10 cellular contexts compared by ENCODE assay signal in the genomic region with DNA sequence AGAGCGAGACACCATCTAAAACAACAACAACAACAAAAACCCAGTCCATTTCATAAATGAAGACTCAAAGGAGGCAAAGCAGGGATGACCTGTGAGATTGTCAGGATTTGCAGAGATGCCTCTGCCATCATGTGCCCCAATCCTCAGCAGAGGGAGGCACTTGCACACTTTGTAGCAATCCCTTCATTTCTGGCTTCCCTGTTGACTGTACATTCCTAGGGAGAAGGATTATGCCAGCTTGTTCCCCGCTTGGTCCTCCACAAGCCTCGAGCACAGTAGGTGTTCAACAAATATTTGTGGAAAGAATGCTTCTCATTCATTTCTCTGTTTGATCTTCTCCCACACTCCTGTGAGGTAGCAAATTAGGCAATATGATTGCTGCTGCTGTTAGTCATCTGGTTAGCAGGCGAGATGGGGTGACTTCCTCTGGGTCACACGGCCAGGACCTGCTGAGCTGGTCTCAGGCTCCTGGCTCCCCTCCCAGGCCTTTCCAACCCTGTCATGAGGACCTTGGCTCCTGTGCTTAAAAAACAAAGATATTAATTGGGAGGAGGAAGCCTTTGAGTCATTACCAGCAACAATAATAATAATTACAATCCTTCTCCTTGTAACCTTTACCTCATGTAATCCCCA. TPM values are rescaled to one million over a fixed set of nuclear protein-coding genes. Genes with fewer than 3 reads are reported as not detected.
DNase-seq lines count a peak whose midpoint lies in the region; ATAC-seq and TF ChIP-seq lines count a peak whose summit lies in the region.
"Had no signal": no experiment of that assay in that cellular context is flagged by ENCODE, and none has a peak within 500 bp of the region (broad histone marks: within the 10 kb centered on the region; RNA-seq: fewer than 3 reads in every experiment).

No MANE protein-coding gene starts in this region.

- BruUV-seq in Panc1 (replicated peaks; lab: Mats Ljungman, UMichigan) = no TSS peak

- in situ Hi-C loops in Panc1 (cut with HindIII; ENCODE audit: low pct_unique_long_range_greater_than_20kb, low sequenced_read_pairs) = no loop called here

- H3K9me3 ChIP-seq in Panc1 (ENCODE audit: control insufficient read depth, insufficient read depth, low read depth, low read length) (no peaks in the 10 kb centered on the region), ovary (no peaks in the 10 kb centered on the region)

- 34 to 44% (median 44%) methylated on average over 5 of the region's 5 CpGs for WGBS in ovary, 3 donors

- POLR2A ChIA-PET in Panc1 (lab: Charles Lee) = interaction anchor here (0.6 to 1.2 kb wide), 4 partner anchors 16 to 30 kb away, joined by 3 to 4 read pairs (median 3); no protein-coding TSS in a partner anchor
- POLR2A ChIA-PET in HEK293T (lab: Yijun Ruan, JAX) = no interaction called here

- H3K4me1 ChIP-seq in Panc1 (ENCODE audit: control insufficient read depth, insufficient read depth, low read length) (peaks cover 63% of the 10 kb centered on the region), ovary (ENCODE audit: insufficient read depth) (peaks cover 8% of the 10 kb centered on the region)

- TF ChIP-seq CTCF in Panc1 (IDR thresholded peaks at IDR 0.05) = no peak
- TF ChIP-seq CTCF in epithelial cell of esophagus (IDR thresholded peaks at IDR 0.05; ENCODE audit: insufficient read depth, low read depth, low read length, missing control alignments) = no peak
- no peak for TF ChIP-seq CTCF in ovary (IDR thresholded peaks at IDR 0.05)

- H3K36me3 ChIP-seq in Panc1 (ENCODE audit: control insufficient read depth, insufficient read depth, low read length) (no peaks in the 10 kb centered on the region), ovary (no peaks in the 10 kb centered on the region)

- CTCF ChIA-PET in Panc1 (lab: Charles Lee) (interaction anchor here (1.0 kb wide), 1 partner anchor 39 kb away, joined by 3 read pairs; no protein-coding TSS in a partner anchor), HEK293T (lab: Yijun Ruan, JAX) (interaction anchor here (0.7 kb wide), 1 partner anchor 114 kb away, joined by 3 read pairs; a partner anchor contains a TSS)

- intact Hi-C loops in Panc1 (cut with micrococcal nuclease; ENCODE audit: unreplicated experiment) (loop anchor here (5.0 kb wide), 2 partner anchors 35 to 105 kb away; a partner anchor contains a TSS), ovary (cut with DNase I) (no loop called here)

- peak overlapping the region; percentile 98 for H3K27ac ChIP-seq in Panc1 (ENCODE audit: low read length)
- no peak overlapping the region for H3K27ac ChIP-seq in ovary
- H3K27ac ChIP-seq: 22Rv1 had no signal

- TF ChIP-seq POLR2A in ovary (IDR thresholded peaks at IDR 0.05) = no peak

- H3K27me3 ChIP-seq in Panc1 (ENCODE audit: control insufficient read depth, insufficient read depth, low read length) (no peaks in the 10 kb centered on the region), ovary (no peaks in the 10 kb centered on the region)

- TF ChIP-seq EP300 in ovary (IDR thresholded peaks at IDR 0.05) = no peak

- no peak overlapping the region for H3K4me3 ChIP-seq in Panc1 (ENCODE audit: low read depth in 2 of 2, low read length in 2 of 2)
- no peak overlapping the region for H3K4me3 ChIP-seq in epithelial cell of esophagus (ENCODE audit: low read length)
- H3K4me3 ChIP-seq in ovary = no peak overlapping the region

- ATAC-seq in Panc1 (peak; percentile 86), GM18870 (IDR thresholded peaks at IDR 0.05; ENCODE audit: unreplicated experiment) (no peak)
- ATAC-seq: T-cell had no signal

- DNase-seq in DMS53 (lab: John Stamatoyannopoulos, UW) (peak; percentile 59), DMS53 treated with DMSO at 0.1 percent for 48 hours (lab: John Stamatoyannopoulos, UW; ENCODE audit: unreplicated experiment) (no peak), Panc1 (ENCODE audit: low read depth, low spot score) (peak; percentile 93), epithelial cell of esophagus (ENCODE audit: low read depth) (peak; percentile 96), ovary (peak in 3 of 5 donors; percentile 38 to 58 (median 44)), HEK293T (ENCODE audit: extremely low spot score) (no peak), SKM-1 treated with dmso at 0.1 percent for 144 hours (lab: John Stamatoyannopoulos, UW; ENCODE audit: unreplicated experiment) (no peak)

TF ChIP-seq in HEK293T, 16 proteins besides CTCF, POLR2A, EP300 and RAD21:
- TF ChIP-seq FOXK2 (IDR thresholded peaks at IDR 0.05) (no peak), LEF1 (IDR thresholded peaks at IDR 0.05; ENCODE audit: borderline replicate concordance) (no peak), ARNT (IDR thresholded peaks at IDR 0.05) (no peak), ZNF384 (IDR thresholded peaks at IDR 0.05) (no peak), CTBP1 (IDR thresholded peaks at IDR 0.05; ENCODE audit: borderline replicate concordance) (no peak), FOXM1 (IDR thresholded peaks at IDR 0.05; ENCODE audit: borderline replicate concordance) (no peak), TARDBP (IDR thresholded peaks at IDR 0.05) (no peak), L3MBTL2 (conservative IDR thresholded peaks at IDR 0.05) (no peak), ELF4 (IDR thresholded peaks at IDR 0.05) (no peak), FOXA1 (IDR thresholded peaks at IDR 0.05) (no peak), SUZ12 (IDR thresholded peaks at IDR 0.05) (no peak), SP1 (IDR thresholded peaks at IDR 0.05) (no peak), HDGF (IDR thresholded peaks at IDR 0.05; ENCODE audit: borderline replicate concordance) (no peak), BHLHE40 (IDR thresholded peaks at IDR 0.05; ENCODE audit: borderline replicate concordance) (no peak), NFRKB (IDR thresholded peaks at IDR 0.05) (no peak)
- TF ChIP-seq, protein P1, sequence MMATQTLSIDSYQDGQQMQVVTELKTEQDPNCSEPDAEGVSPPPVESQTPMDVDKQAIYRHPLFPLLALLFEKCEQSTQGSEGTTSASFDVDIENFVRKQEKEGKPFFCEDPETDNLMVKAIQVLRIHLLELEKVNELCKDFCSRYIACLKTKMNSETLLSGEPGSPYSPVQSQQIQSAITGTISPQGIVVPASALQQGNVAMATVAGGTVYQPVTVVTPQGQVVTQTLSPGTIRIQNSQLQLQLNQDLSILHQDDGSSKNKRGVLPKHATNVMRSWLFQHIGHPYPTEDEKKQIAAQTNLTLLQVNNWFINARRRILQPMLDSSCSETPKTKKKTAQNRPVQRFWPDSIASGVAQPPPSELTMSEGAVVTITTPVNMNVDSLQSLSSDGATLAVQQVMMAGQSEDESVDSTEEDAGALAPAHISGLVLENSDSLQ (IDR thresholded peaks at IDR 0.05) = no peak

RNA-seq across cellular contexts. Expression of a gene that starts 34.1 kb away (rescaled TPM):
- total RNA-seq in Panc1 (2021; ENCODE audit: unreplicated experiment) = 34.4 TPM
- polyA plus RNA-seq in Panc1 (2012; ENCODE audit: insufficient read length) = 40.7 TPM
- 1 to 10 TPM in 5 of 7 donors, under 1 TPM in 2; 0.35 to 8.3 (median 1.9) TPM for total RNA-seq in ovary
- polyA plus RNA-seq in ovary = 1 to 10 TPM; 1.1 to 3.1 TPM

RNA-seq across cellular contexts. Expression of a gene that starts 54.2 kb away (rescaled TPM):
- total RNA-seq in Panc1 (2021; ENCODE audit: unreplicated experiment) (not detected), ovary (1 to 10 TPM in 4 of 7 donors, under 1 TPM in 2, not detected in 1; 0.73 to 4.5 (median 1.2) TPM)
- not detected for polyA plus RNA-seq in Panc1 (2012; ENCODE audit: insufficient read length)
- polyA plus RNA-seq in ovary = under 1 TPM in 1 of 2 donors, not detected in 1; 0.46 TPM

Comparison
In these comparisons a context has a peak if more than half of its experiments do, and no peak if none do; other contexts are left out.
1. DNase-seq: peak in DMS53 (single experiment), Panc1 (single experiment), epithelial cell of esophagus (single experiment) and ovary (3 of 5); none in DMS53 treated with DMSO at 0.1 percent for 48 hours (single experiment), HEK293T (single experiment) and SKM-1 treated with dmso at 0.1 percent for 144 hours (single experiment).